ENCODE assay signal across 14 cellular contexts in the genomic region with DNA sequence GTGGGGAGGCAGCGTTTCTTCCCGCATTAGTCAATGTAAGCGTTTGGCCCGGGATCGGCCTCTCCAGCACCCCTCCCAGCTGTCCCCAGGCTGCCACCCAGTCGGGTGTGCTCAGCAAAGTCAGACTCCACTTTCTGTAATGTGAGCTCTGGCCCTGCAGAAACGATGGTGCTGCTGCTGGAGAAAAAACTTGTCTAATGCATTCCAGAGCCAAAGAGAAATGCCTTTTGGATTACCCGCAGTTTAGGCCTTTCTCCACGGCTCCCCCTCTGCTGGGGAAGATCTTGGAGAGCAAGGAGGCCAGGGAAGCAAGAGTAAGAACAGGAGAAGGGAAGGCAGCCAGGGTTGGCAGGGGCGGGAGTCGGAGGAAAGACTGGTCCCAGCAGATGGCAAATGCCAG. TPM values are rescaled to one million over a fixed set of nuclear protein-coding genes. Genes with fewer than 3 reads are reported as not detected.
DNase-seq lines count a peak whose midpoint lies in the region; ATAC-seq and TF ChIP-seq lines count a peak whose summit lies in the region.
"Had no signal": no experiment of that assay in that cellular context is flagged by ENCODE, and none has a peak within 500 bp of the region (broad histone marks: within the 10 kb centered on the region; RNA-seq: fewer than 3 reads in every experiment).

No MANE protein-coding gene starts in this region.

- H3K4me2 ChIP-seq in IMR-90 (ENCODE audit: low read depth, low read length), result peak overlapping the region; percentile 26; the same call in 1 of the 2 replicates

- peaks cover 3% of the 10 kb centered on the region; the same call in 1 of the 2 replicates for H3K4me1 ChIP-seq in IMR-90 (ENCODE audit: control insufficient read depth, insufficient read depth, low read length)
- H3K4me1 ChIP-seq in uterus, result no peaks in the 10 kb centered on the region
- no peaks in the 10 kb centered on the region for H3K4me1 ChIP-seq in ovary (ENCODE audit: insufficient read depth)

- no peak overlapping the region for H4K8ac ChIP-seq in IMR-90 (ENCODE audit: low read depth in 2 of 2, low read length in 2 of 2)

- in situ Hi-C loops in IMR-90 (cut with MboI; ENCODE audit: low sequenced_read_pairs), result no loop called here

- H2BK20ac ChIP-seq in IMR-90 (ENCODE audit: low read depth, low read length), result no peak overlapping the region

- no peaks in the 10 kb centered on the region for H4K20me1 ChIP-seq in IMR-90 (ENCODE audit: insufficient read depth, low read length)

- TF ChIP-seq CTCF in IMR-90 (conservative IDR thresholded peaks at IDR 0.05; ENCODE audit: low read depth, low read length) (no peak), uterus (IDR thresholded peaks at IDR 0.05) (no peak), ovary (IDR thresholded peaks at IDR 0.05) (no peak)

- H2AK9ac ChIP-seq in IMR-90 (replicated peaks; ENCODE audit: low read depth, low read length, poor library complexity), result no peak overlapping the region

- 27% methylated on average over 3 of the region's 11 CpGs; no CpG with 5 or more reads in 1 of the 2 experiments for WGBS in IMR-90 (ENCODE audit: extremely low coverage in 2 of 2, insufficient read length in 1 of 2), 2 experiments
- 53 to 65% (median 61%) methylated on average over 11 of the region's 11 CpGs for WGBS in ovary, 3 donors

- H3K79me1 ChIP-seq in IMR-90 (ENCODE audit: low read depth in 1 of 2, low read length in 2 of 2), result no peaks in the 10 kb centered on the region

- POLR2A ChIA-PET in IMR-90 (lab: Charles Lee; ENCODE audit: unreplicated experiment), result no interaction called here

- H2BK120ac ChIP-seq in IMR-90 (ENCODE audit: low read depth, low read length), result no peak overlapping the region

- no peak overlapping the region for H3K23ac ChIP-seq in IMR-90 (ENCODE audit: low read depth, low read length)

- DNase-seq in IMR-90 (peak; percentile 69), dedifferentiated amniotic fluid mesenchymal stem cell (ENCODE audit: extremely low spot score) (peak; percentile 66), medulla oblongata (ENCODE audit: extremely low spot score) (peak; percentile 18), uterus (peak in 1 of 2 donors; percentile 23), MV-4-11 (lab: John Stamatoyannopoulos, UW) (no peak), HK-2 (ENCODE audit: unreplicated experiment) (no peak), ovary (no peak)
- DNase-seq: hippocampal formation, NCI-H1105, NCI-H524, RPMI8226 had no signal

- peak; percentile 87 for ATAC-seq in IMR-90 (ENCODE audit: low read depth)
- no peak for ATAC-seq in GM21717 (IDR thresholded peaks at IDR 0.05; ENCODE audit: unreplicated experiment)
- ATAC-seq: activated naive CD4-positive, alpha-beta T cell treated with anti-CD3 and anti-CD28 coated beads, Interleukin-2, amount 50 U/mL, for 72 hours; GM12878 had no signal

- no peak overlapping the region for H4K91ac ChIP-seq in IMR-90 (ENCODE audit: insufficient read depth, low read depth, low read length)

- no peak overlapping the region for H4K5ac ChIP-seq in IMR-90 (ENCODE audit: low read depth, low read length)

- TF ChIP-seq RAD21 in IMR-90 (IDR thresholded peaks at IDR 0.05; ENCODE audit: low read length), result no peak

- no peak for TF ChIP-seq EP300 in ovary (IDR thresholded peaks at IDR 0.05)

- peak overlapping the region; percentile 45; the same call in 1 of the 2 replicates for H3K27ac ChIP-seq in IMR-90 (ENCODE audit: insufficient read depth, low read length)
- peak overlapping the region; percentile 14 to 18 for H3K27ac ChIP-seq in uterus
- no peak overlapping the region for H3K27ac ChIP-seq in ovary

- TF ChIP-seq POLR2A in IMR-90 (IDR thresholded peaks at IDR 0.05; ENCODE audit: low read depth, low read length) (no peak), uterus (IDR thresholded peaks at IDR 0.05) (no peak), ovary (IDR thresholded peaks at IDR 0.05) (no peak)

- H3K27me3 ChIP-seq in IMR-90 (ENCODE audit: control insufficient read depth, insufficient read depth, low read length) (no peaks in the 10 kb centered on the region; the same call in 1 of the 2 replicates), uterus (no peaks in the 10 kb centered on the region), ovary (no peaks in the 10 kb centered on the region)

- BruUV-seq in IMR-90 (replicated peaks; lab: Mats Ljungman, UMichigan), result no TSS peak

- dilution Hi-C loops in IMR-90 (cut with HindIII; ENCODE audit: low sequenced_read_pairs, unreplicated experiment), result no loop called here

- CTCF ChIA-PET in IMR-90 (lab: Yijun Ruan, JAX), result interaction anchor here (0.6 kb wide), 1 partner anchor 22 kb away, joined by 4 read pairs; no protein-coding TSS in a partner anchor

- no peak overlapping the region for H3K14ac ChIP-seq in IMR-90 (replicated peaks; ENCODE audit: low read depth, low read length)

- H2AK5ac ChIP-seq in IMR-90 (ENCODE audit: low read depth, low read length), result no peak overlapping the region

- no peak overlapping the region for H3K18ac ChIP-seq in IMR-90 (ENCODE audit: low read depth, low read length)

- H3K4ac ChIP-seq in IMR-90 (ENCODE audit: low read depth, low read length), result no peak overlapping the region

- H3K36me3 ChIP-seq in IMR-90 (ENCODE audit: control insufficient read depth, insufficient read depth, low read length) (peaks cover 10% of the 10 kb centered on the region; the same call in 1 of the 2 replicates), uterus (no peaks in the 10 kb centered on the region), ovary (no peaks in the 10 kb centered on the region)

- H3K9me3 ChIP-seq in IMR-90 (ENCODE audit: control insufficient read depth, insufficient read depth, low read length) (no peaks in the 10 kb centered on the region), uterus (no peaks in the 10 kb centered on the region), ovary (no peaks in the 10 kb centered on the region)

- intact Hi-C loops in IMR-90 (cut with micrococcal nuclease), result loop anchor here (1.0 kb wide), 1 partner anchor 124 kb away; no protein-coding TSS in a partner anchor
- intact Hi-C loops in uterus (cut with DNase I; ENCODE audit: low total_unique reads), result loop anchor here (10.0 kb wide), 1 partner anchor 130 kb away; no protein-coding TSS in a partner anchor
- intact Hi-C loops in ovary (cut with DNase I), result loop anchor here in 2 of 4 donors (5.0 kb wide), 1 partner anchor 448 kb away; no protein-coding TSS in a partner anchor

- no peak overlapping the region for H3K9ac ChIP-seq in IMR-90 (ENCODE audit: low read depth, low read length)

- H3K4me3 ChIP-seq in IMR-90 (ENCODE audit: insufficient read depth, low read depth, low read length), result no peak overlapping the region
- H3K4me3 ChIP-seq in uterus, result no peak overlapping the region
- H3K4me3 ChIP-seq in ovary, result no peak overlapping the region
- H3K4me3 ChIP-seq: GM12878 had no signal

- H3K56ac ChIP-seq in IMR-90 (ENCODE audit: extremely low read depth, insufficient read depth, low read length), result no peak overlapping the region

- H2BK15ac ChIP-seq in IMR-90 (ENCODE audit: low read depth, low read length), result no peak overlapping the region

- H2AFZ ChIP-seq in IMR-90 (replicated peaks; ENCODE audit: low read length, poor library complexity), result peak overlapping the region; percentile 61

- no peaks in the 10 kb centered on the region for H3K9me1 ChIP-seq in IMR-90 (ENCODE audit: insufficient read depth, low read length)

- no peak overlapping the region for H2BK5ac ChIP-seq in IMR-90 (ENCODE audit: low read depth, low read length, poor library complexity, severe bottlenecking)

TF ChIP-seq in IMR-90, 13 proteins besides CTCF, POLR2A, EP300 and RAD21:
- TF ChIP-seq SMC3 (IDR thresholded peaks at IDR 0.05; ENCODE audit: low read depth, low read length) (no peak), MAFK (IDR thresholded peaks at IDR 0.05; ENCODE audit: low read depth, low read length) (no peak), CHD1 (IDR thresholded peaks at IDR 0.05; ENCODE audit: low read depth, low read length) (no peak), NFE2L2 (IDR thresholded peaks at IDR 0.05; ENCODE audit: low read depth, low read length) (no peak), MAZ (IDR thresholded peaks at IDR 0.05; ENCODE audit: borderline replicate concordance, low read depth, low read length) (no peak), MXI1 (IDR thresholded peaks at IDR 0.05; ENCODE audit: borderline replicate concordance, low read depth, low read length) (no peak), BHLHE40 (IDR thresholded peaks at IDR 0.05; ENCODE audit: low read depth, low read length) (no peak), CEBPB (IDR thresholded peaks at IDR 0.05; ENCODE audit: low read depth, low read length) (no peak)

RNA-seq across cellular contexts. Expression of gene ELF4, which starts 55.2 kb away (rescaled TPM):
- 10.8 and 10.9 TPM in 2 replicates for total RNA-seq in IMR-90 (2012; rRNA removed)
- polyA plus RNA-seq in IMR-90 (2012; rRNA removed), result 18.4 and 19.0 TPM in 2 replicates
- 12.6 and 15.1 TPM in 2 replicates for polyA plus RNA-seq in IMR-90 (2012; cell fraction: cytosol; rRNA removed)
- polyA plus RNA-seq in IMR-90 (2012; cell fraction: nucleus; rRNA removed; ENCODE audit: low replicate concordance), result 17.4 and 18.6 TPM in 2 replicates
- 10 to 100 TPM in 2 of 4 donors, 1 to 10 TPM in 2; 4.6 to 22.3 (median 11.8) TPM for total RNA-seq in uterus
- total RNA-seq in ovary, result 10 to 100 TPM in 6 of 7 donors, 1 to 10 TPM in 1; 9.3 to 24.2 (median 20.2) TPM
- polyA plus RNA-seq in ovary, result 10 to 100 TPM; 13.0 to 25.6 TPM

Comparison
In these comparisons a context has a peak if more than half of its experiments do, and no peak if none do; other contexts are left out.
1. DNase-seq: peak in IMR-90 (single experiment), dedifferentiated amniotic fluid mesenchymal stem cell (single experiment) and medulla oblongata (single experiment); none in MV-4-11 (single experiment), HK-2 (single experiment) and ovary (0 of 5).
2. H3K27ac ChIP-seq: peak in IMR-90 (single experiment) and uterus (2 of 2); none in ovary (0 of 2).